In genomic region chr7:149753370-149754233, GRCh38 we compare ENCODE assay signal across 8 cellular contexts. TPM values are rescaled to one million over a fixed set of nuclear protein-coding genes. Genes with fewer than 3 reads are reported as not detected.
DNase-seq lines count a peak whose midpoint lies in the region; ATAC-seq and TF ChIP-seq lines count a peak whose summit lies in the region.

No MANE protein-coding gene starts in this region.

- POLR2A ChIA-PET in HEK293T (lab: Yijun Ruan, JAX), result no interaction called here

- no peaks in the 10 kb centered on the region for H3K36me3 ChIP-seq in left lung
- H3K36me3 ChIP-seq in aorta (ENCODE audit: control insufficient read depth in 1 of 2, insufficient read depth in 2 of 2, low read length in 1 of 2), result no peaks in the 10 kb centered on the region

- H3K27ac ChIP-seq in left lung, result no peak overlapping the region
- H3K27ac ChIP-seq in aorta (ENCODE audit: low read depth in 1 of 2, low read length in 2 of 2), result no peak overlapping the region

- H3K4me1 ChIP-seq in left lung (no peaks in the 10 kb centered on the region), aorta (ENCODE audit: control insufficient read depth in 1 of 2, insufficient read depth in 2 of 2, low read length in 2 of 2) (no peaks in the 10 kb centered on the region)

- no peaks in the 10 kb centered on the region for H3K9me3 ChIP-seq in left lung
- no peaks in the 10 kb centered on the region for H3K9me3 ChIP-seq in aorta (ENCODE audit: control insufficient read depth, low read length)

- H3K4me3 ChIP-seq in AG10803 (ENCODE audit: low read length) (no peak overlapping the region), left lung (no peak overlapping the region), aorta (ENCODE audit: low read length in 2 of 2) (no peak overlapping the region)

- TF ChIP-seq CTCF in AG10803 (conservative IDR thresholded peaks at IDR 0.05; ENCODE audit: low read length), result peak; percentile 70
- peak; percentile 15 to 25 for TF ChIP-seq CTCF in left lung (IDR thresholded peaks at IDR 0.05)
- TF ChIP-seq CTCF in GM20000 (IDR thresholded peaks at IDR 0.05; ENCODE audit: extremely low read depth, missing control alignments), result no peak

- CTCF ChIA-PET in HEK293T (lab: Yijun Ruan, JAX), result interaction anchor here (0.9 to 3.8 kb wide), 2 partner anchors 12 to 91 kb away, joined by 5 to 23 read pairs; no protein-coding TSS in a partner anchor

- ATAC-seq in left lung (peak; percentile 78), GM21619 (IDR thresholded peaks at IDR 0.05; ENCODE audit: unreplicated experiment) (no peak), aorta (ENCODE audit: low FRiP score) (no peak)

- intact Hi-C loops in left lung (cut with DNase I), result no loop called here
- intact Hi-C loops in aorta (cut with DNase I), result no loop called here

- H3K27me3 ChIP-seq in left lung (no peaks in the 10 kb centered on the region), aorta (ENCODE audit: control insufficient read depth in 1 of 2, insufficient read depth in 2 of 2, low read length in 1 of 2) (no peaks in the 10 kb centered on the region)

- DNase-seq in AG10803 (ENCODE audit: low read depth) (peak; percentile 33), HEK293T (ENCODE audit: extremely low spot score) (peak; percentile 79), astrocyte of the hippocampus (ENCODE audit: low read depth, low spot score) (peak; percentile 52), left lung (no peak), GM20000 (ENCODE audit: low spot score) (no peak), aorta (no peak)
- no peak for DNase-seq in activated naive CD4-positive, alpha-beta T cell treated with anti-CD3 and anti-CD28 coated beads, Interleukin-2, amount 50 U/mL, for 16 hours

- 63 to 68% methylated on average over 20 of the region's 20 CpGs for WGBS in aorta, 2 donors

TF ChIP-seq in HEK293T, 16 proteins besides CTCF, POLR2A, EP300 and RAD21:
- TF ChIP-seq FOXK2 (IDR thresholded peaks at IDR 0.05) (no peak), ZNF384 (IDR thresholded peaks at IDR 0.05) (no peak), TARDBP (IDR thresholded peaks at IDR 0.05) (no peak), FOXM1 (IDR thresholded peaks at IDR 0.05; ENCODE audit: borderline replicate concordance) (no peak), HDGF (IDR thresholded peaks at IDR 0.05; ENCODE audit: borderline replicate concordance) (no peak)

RNA-seq across cellular contexts. Expression of gene ZNF467, which starts 19.8 kb away (rescaled TPM):
- total RNA-seq in left lung (10 to 100 TPM; 20.8 to 36.9 TPM), aorta (10 to 100 TPM; 13.3 to 18.5 TPM)
- polyA plus RNA-seq in aorta, result 1 to 10 TPM; 2.1 to 5.7 TPM

Comparison
In these comparisons a context has a peak if more than half of its experiments do, and no peak if none do; other contexts are left out.
1. DNase-seq: peak in AG10803 (single experiment), HEK293T (single experiment) and astrocyte of the hippocampus (single experiment); none in left lung (0 of 2), GM20000 (single experiment), activated naive CD4-positive, alpha-beta T cell treated with anti-CD3 and anti-CD28 coated beads, Interleukin-2, amount 50 U/mL, for 16 hours (single experiment) and aorta (0 of 2).